In the genomic region with DNA sequence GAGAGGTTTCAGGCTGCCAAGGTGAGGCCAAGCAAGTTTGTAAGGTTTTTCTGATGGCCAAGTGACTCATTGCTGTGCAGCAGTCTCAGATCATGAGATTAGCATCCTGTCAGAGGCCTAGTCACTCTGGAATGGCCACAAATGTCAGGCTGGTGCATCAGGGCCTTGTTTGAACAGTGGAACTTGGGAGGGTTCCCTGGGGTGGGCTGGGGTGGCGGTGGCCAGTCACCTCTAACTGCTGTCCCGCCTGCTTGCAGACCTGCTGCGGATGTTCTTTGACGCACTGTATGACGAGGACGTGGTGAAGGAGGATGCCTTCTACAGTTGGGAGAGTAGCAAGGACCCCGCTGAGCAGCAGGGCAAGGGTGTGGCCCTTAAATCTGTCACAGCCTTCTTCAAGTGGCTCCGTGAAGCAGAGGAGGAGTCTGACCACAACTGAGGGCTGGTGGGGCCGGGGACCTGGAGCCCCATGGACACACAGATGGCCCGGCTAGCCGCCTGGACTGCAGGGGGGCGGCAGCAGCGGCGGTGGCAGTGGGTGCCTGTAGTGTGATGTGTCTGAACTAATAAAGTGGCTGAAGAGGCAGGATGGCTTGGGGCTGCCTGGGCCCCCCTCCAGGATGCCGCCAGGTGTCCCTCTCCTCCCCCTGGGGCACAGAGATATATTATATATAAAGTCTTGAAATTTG, we compare ENCODE assay signal across 8 cellular contexts. TPM values are rescaled to one million over a fixed set of nuclear protein-coding genes. Genes with fewer than 3 reads are reported as not detected.
DNase-seq lines count a peak whose midpoint lies in the region; ATAC-seq and TF ChIP-seq lines count a peak whose summit lies in the region.

No MANE protein-coding gene starts in this region.

- H3K36me3 ChIP-seq in fibroblast of lung (ENCODE audit: control insufficient read depth, insufficient read depth, low read length) (peaks cover 23% of the 10 kb centered on the region), skeletal muscle satellite cell (ENCODE audit: insufficient read depth, low read length) (peaks cover 55% of the 10 kb centered on the region)

- H3K9ac ChIP-seq in fibroblast of lung (ENCODE audit: insufficient read depth, low read length) (no peak overlapping the region), skeletal muscle satellite cell (ENCODE audit: low read depth, low read length) (peak overlapping the region; percentile 26)

- peak; percentile 23 for DNase-seq in NK-92 treated with Interleukin-12 subunit alpha and Interleukin-12 subunit beta, amount 100 ng/mL, for 24 hours (lab: John Stamatoyannopoulos, UW)
- no peak for DNase-seq in NK-92 (lab: John Stamatoyannopoulos, UW; ENCODE audit: unreplicated experiment)
- DNase-seq in activated CD8-positive, alpha-beta memory T cell treated with anti-CD3 and anti-CD28 coated beads, Interleukin-2, amount 10 ng/mL, durations not matched to agents 7 days and 5 days: peak; percentile 73
- peak; percentile 46 to 81 for DNase-seq in fibroblast of lung (ENCODE audit: low read depth in 2 of 2)
- DNase-seq in iPS-NIHi7 (ENCODE audit: extremely low spot score): no peak
- DNase-seq in Kasumi-1 (lab: John Stamatoyannopoulos, UW): no peak

- no peak overlapping the region for H3K4me2 ChIP-seq in fibroblast of lung (ENCODE audit: extremely low read depth, insufficient read depth, low read length)
- H3K4me2 ChIP-seq in skeletal muscle satellite cell (ENCODE audit: low read length): no peak overlapping the region

- peak overlapping the region; percentile 92 for H3K27ac ChIP-seq in fibroblast of lung (ENCODE audit: insufficient read depth, low read length)

- H3K9me3 ChIP-seq in fibroblast of lung (ENCODE audit: control insufficient read depth, insufficient read depth, low read depth, low read length) (no peaks in the 10 kb centered on the region), skeletal muscle satellite cell (replicated peaks; ENCODE audit: low read length) (no peaks in the 10 kb centered on the region)

- H3K4me3 ChIP-seq in fibroblast of lung (replicated peaks in 1 of 4; ENCODE audit: control extremely low read depth in 1 of 4, insufficient read depth in 1 of 4, low read depth in 3 of 4, low read length in 4 of 4): no peak overlapping the region
- no peak overlapping the region for H3K4me3 ChIP-seq in skeletal muscle satellite cell (ENCODE audit: low read length)

- no peaks in the 10 kb centered on the region for H3K27me3 Mint-ChIP-seq in activated CD8-positive, alpha-beta memory T cell treated with anti-CD3 and anti-CD28 coated beads, Interleukin-2, amount 10 ng/mL, durations not matched to agents 7 days and 5 days

- H3K4me1 Mint-ChIP-seq in activated CD8-positive, alpha-beta memory T cell treated with anti-CD3 and anti-CD28 coated beads, Interleukin-2, amount 10 ng/mL, durations not matched to agents 7 days and 5 days: peaks cover 49% of the 10 kb centered on the region

- H3K4me3 Mint-ChIP-seq in activated CD8-positive, alpha-beta memory T cell treated with anti-CD3 and anti-CD28 coated beads, Interleukin-2, amount 10 ng/mL, durations not matched to agents 7 days and 5 days: no peak overlapping the region

- CTCF ChIA-PET in activated CD8-positive, alpha-beta memory T cell treated with anti-CD3 and anti-CD28 coated beads, Interleukin-2, amount 10 ng/mL, durations not matched to agents 7 days and 5 days (lab: Charles Lee): interaction anchor here (0.6 kb wide), 1 partner anchor 438 kb away, joined by 3 read pairs; no protein-coding TSS in a partner anchor

- H4K20me1 ChIP-seq in fibroblast of lung (ENCODE audit: control insufficient read depth, extremely low read depth, insufficient read depth, low read length): no peaks in the 10 kb centered on the region

- H3K27ac Mint-ChIP-seq in activated CD8-positive, alpha-beta memory T cell treated with anti-CD3 and anti-CD28 coated beads, Interleukin-2, amount 10 ng/mL, durations not matched to agents 7 days and 5 days: peak overlapping the region; percentile 82

- peaks cover 36% of the 10 kb centered on the region for H3K4me1 ChIP-seq in fibroblast of lung (ENCODE audit: control insufficient read depth, extremely low read depth, insufficient read depth, low read length)
- H3K4me1 ChIP-seq in skeletal muscle satellite cell (ENCODE audit: control insufficient read depth, insufficient read depth, low read length): peaks cover 76% of the 10 kb centered on the region

- no peak overlapping the region for H2AFZ ChIP-seq in fibroblast of lung (ENCODE audit: low read length)

- H3K27me3 ChIP-seq in fibroblast of lung (ENCODE audit: control insufficient read depth, insufficient read depth, low read length) (no peaks in the 10 kb centered on the region), skeletal muscle satellite cell (ENCODE audit: control insufficient read depth, insufficient read depth, low read length) (no peaks in the 10 kb centered on the region)

- no peak for TF ChIP-seq CTCF in fibroblast of lung (conservative IDR thresholded peaks at IDR 0.05 in 1 of 2, IDR thresholded peaks at IDR 0.05 in 1 of 2; ENCODE audit: low read depth in 1 of 2, low read length in 2 of 2)

- H3K9me3 Mint-ChIP-seq in activated CD8-positive, alpha-beta memory T cell treated with anti-CD3 and anti-CD28 coated beads, Interleukin-2, amount 10 ng/mL, durations not matched to agents 7 days and 5 days (ENCODE audit: low read depth): no peaks in the 10 kb centered on the region

- peaks cover 23% of the 10 kb centered on the region for H3K79me2 ChIP-seq in fibroblast of lung (ENCODE audit: control insufficient read depth, insufficient read depth, low read length)

- H3K36me3 Mint-ChIP-seq in activated CD8-positive, alpha-beta memory T cell treated with anti-CD3 and anti-CD28 coated beads, Interleukin-2, amount 10 ng/mL, durations not matched to agents 7 days and 5 days: peaks cover 41% of the 10 kb centered on the region

- ATAC-seq in activated CD8-positive, alpha-beta memory T cell treated with anti-CD3 and anti-CD28 coated beads, Interleukin-2, amount 10 ng/mL, durations not matched to agents 7 days and 5 days: peak; percentile 59
- no peak for ATAC-seq in GM21825 (IDR thresholded peaks at IDR 0.05; ENCODE audit: unreplicated experiment)

RNA-seq across cellular contexts. Expression of a gene that starts 2.8 kb away (rescaled TPM):
- 1 to 10 TPM; 3.1 to 4.5 TPM for total RNA-seq in activated CD8-positive, alpha-beta memory T cell treated with anti-CD3 and anti-CD28 coated beads, Interleukin-2, amount 10 ng/mL, durations not matched to agents 7 days and 5 days
- 18.5 and 22.3 TPM in 2 replicates for total RNA-seq in fibroblast of lung
- 9.3 and 13.4 TPM in 2 replicates for polyA plus RNA-seq in fibroblast of lung
- polyA plus RNA-seq in fibroblast of lung (2012): 8.2 and 15.1 TPM in 2 replicates
- 12.5 and 18.4 TPM in 2 replicates for polyA minus RNA-seq in fibroblast of lung (ENCODE audit: low replicate concordance)
- 18.8 TPM in 2 replicates for total RNA-seq in skeletal muscle satellite cell (2012; rRNA removed)

RNA-seq across cellular contexts. Expression of a gene that starts 20.2 kb away (rescaled TPM):
- 100 to 1,000 TPM; 348 to 471 TPM for total RNA-seq in activated CD8-positive, alpha-beta memory T cell treated with anti-CD3 and anti-CD28 coated beads, Interleukin-2, amount 10 ng/mL, durations not matched to agents 7 days and 5 days
- total RNA-seq in fibroblast of lung: 187 and 263 TPM in 2 replicates
- polyA plus RNA-seq in fibroblast of lung: 235 and 349 TPM in 2 replicates
- 257 and 348 TPM in 2 replicates for polyA plus RNA-seq in fibroblast of lung (2012)
- 773 and 961 TPM in 2 replicates for polyA minus RNA-seq in fibroblast of lung (ENCODE audit: low replicate concordance)
- total RNA-seq in skeletal muscle satellite cell (2012; rRNA removed): 257 and 270 TPM in 2 replicates

RNA-seq across cellular contexts. Expression of a gene that starts 26.8 kb away (rescaled TPM):
- total RNA-seq in activated CD8-positive, alpha-beta memory T cell treated with anti-CD3 and anti-CD28 coated beads, Interleukin-2, amount 10 ng/mL, durations not matched to agents 7 days and 5 days: 1 to 10 TPM; 3.4 to 4.1 TPM
- 1.8 and 3.1 TPM in 2 replicates for total RNA-seq in fibroblast of lung
- 0.93 and 1.7 TPM in 2 replicates for polyA plus RNA-seq in fibroblast of lung
- 0.92 and 1.9 TPM in 2 replicates for polyA plus RNA-seq in fibroblast of lung (2012)
- 1.3 and 5.4 TPM in 2 replicates for polyA minus RNA-seq in fibroblast of lung (ENCODE audit: low replicate concordance)
- 4.4 and 5.3 TPM in 2 replicates for total RNA-seq in skeletal muscle satellite cell (2012; rRNA removed)

RNA-seq across cellular contexts. Expression of a gene that starts 26.9 kb away (rescaled TPM):
- total RNA-seq in activated CD8-positive, alpha-beta memory T cell treated with anti-CD3 and anti-CD28 coated beads, Interleukin-2, amount 10 ng/mL, durations not matched to agents 7 days and 5 days: 100 to 1,000 TPM in 1 of 2 experiments, 10 to 100 TPM in 1; 84.3 to 104 TPM
- 59.6 and 62.4 TPM in 2 replicates for total RNA-seq in fibroblast of lung
- polyA plus RNA-seq in fibroblast of lung: 100 and 124 TPM in 2 replicates
- 50.4 and 60.6 TPM in 2 replicates for polyA plus RNA-seq in fibroblast of lung (2012)
- polyA minus RNA-seq in fibroblast of lung (ENCODE audit: low replicate concordance): 41.5 and 47.6 TPM in 2 replicates
- 107 and 163 TPM in 2 replicates for total RNA-seq in skeletal muscle satellite cell (2012; rRNA removed)

RNA-seq across cellular contexts. Expression of a gene that starts 35.6 kb away (rescaled TPM):
- total RNA-seq in activated CD8-positive, alpha-beta memory T cell treated with anti-CD3 and anti-CD28 coated beads, Interleukin-2, amount 10 ng/mL, durations not matched to agents 7 days and 5 days: 100 to 1,000 TPM; 193 to 258 TPM
- 345 and 429 TPM in 2 replicates for total RNA-seq in fibroblast of lung
- 188 and 354 TPM in 2 replicates for polyA plus RNA-seq in fibroblast of lung
- polyA plus RNA-seq in fibroblast of lung (2012): 219 and 389 TPM in 2 replicates
- 541 and 963 TPM in 2 replicates for polyA minus RNA-seq in fibroblast of lung (ENCODE audit: low replicate concordance)
- total RNA-seq in skeletal muscle satellite cell (2012; rRNA removed): 494 and 672 TPM in 2 replicates

Comparison
In these comparisons a context has a peak if more than half of its experiments do, and no peak if none do; other contexts are left out.
1. DNase-seq: peak in NK-92 treated with Interleukin-12 subunit alpha and Interleukin-12 subunit beta, amount 100 ng/mL, for 24 hours (single experiment), activated CD8-positive, alpha-beta memory T cell treated with anti-CD3 and anti-CD28 coated beads, Interleukin-2, amount 10 ng/mL, durations not matched to agents 7 days and 5 days (single experiment) and fibroblast of lung (2 of 2); none in NK-92 (single experiment), iPS-NIHi7 (single experiment) and Kasumi-1 (0 of 2).